Comparison of ENCODE assay signal across 17 cellular contexts in the genomic region with DNA sequence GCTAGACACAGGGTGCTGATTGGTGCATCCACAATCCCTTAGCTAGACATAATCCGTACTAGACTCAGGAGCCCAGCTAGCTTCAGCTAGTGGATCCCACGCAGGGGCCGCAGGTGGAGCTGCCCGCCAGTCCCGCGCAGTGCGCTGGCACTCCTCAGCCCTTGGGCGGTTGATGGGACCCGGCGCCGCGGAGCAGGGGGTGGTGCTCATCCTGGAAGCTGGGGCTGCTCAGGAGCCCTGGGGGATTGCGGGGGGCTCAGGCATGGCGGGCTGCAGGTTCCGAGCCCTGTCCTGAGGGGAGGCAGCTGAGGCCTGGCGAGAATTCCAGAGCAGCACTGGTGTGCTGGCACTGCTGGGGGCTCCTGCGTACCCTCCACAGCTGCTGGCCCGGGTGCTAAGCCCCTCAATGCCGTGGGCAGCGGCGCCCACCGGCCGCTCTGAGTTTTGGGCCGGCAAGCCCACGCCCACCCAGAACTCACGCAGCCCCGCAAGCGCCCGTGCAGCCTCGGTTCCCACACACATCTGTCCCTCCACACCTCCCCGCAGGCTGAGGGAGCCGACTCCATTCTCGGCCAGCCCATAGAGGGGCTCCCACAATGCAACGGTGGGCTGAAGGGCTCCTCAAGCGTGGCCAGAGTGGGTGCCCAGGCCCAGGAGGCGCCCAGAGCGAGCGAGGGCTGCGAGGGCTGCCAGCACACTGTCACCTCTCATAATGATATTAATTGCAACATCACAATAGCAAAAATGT.
DNase-seq lines count a peak whose midpoint lies in the region; ATAC-seq, FAIRE-seq and TF ChIP-seq lines count a peak whose summit lies in the region.
"Had no signal": no experiment of that assay in that cellular context is flagged by ENCODE, and none has a peak within 500 bp of the region (broad histone marks: within the 10 kb centered on the region; RNA-seq: fewer than 3 reads in every experiment).

No MANE protein-coding gene starts in this region.

- H3K36me3 ChIP-seq in kidney (ENCODE audit: control insufficient read depth in 1 of 2, insufficient read depth in 2 of 2, low read length in 2 of 2) (no peaks in the 10 kb centered on the region), upper lobe of right lung (no peaks in the 10 kb centered on the region)
- H3K36me3 ChIP-seq: BE2C had no signal

- H3K27me3 ChIP-seq in right cardiac atrium (ENCODE audit: control insufficient read depth, insufficient read depth) (no peaks in the 10 kb centered on the region), upper lobe of right lung (no peaks in the 10 kb centered on the region)
- H3K27me3 ChIP-seq: BE2C had no signal

- TF ChIP-seq CTCF in kidney (IDR thresholded peaks at IDR 0.05; ENCODE audit: borderline replicate concordance, extremely low read depth, insufficient read depth), result no peak
- TF ChIP-seq CTCF in upper lobe of right lung (IDR thresholded peaks at IDR 0.05), result no peak

- no peak overlapping the region for H3K9ac ChIP-seq in kidney (ENCODE audit: low read length in 2 of 2)

- ATAC-seq in right cardiac atrium (peak in 1 of 2 donors; percentile 19), left cardiac atrium (no peak), upper lobe of right lung (peak; percentile 27)

- H3K4me1 ChIP-seq in right cardiac atrium (ENCODE audit: control insufficient read depth, insufficient read depth, low read length), result peaks cover 3% of the 10 kb centered on the region
- no peaks in the 10 kb centered on the region for H3K4me1 ChIP-seq in kidney (ENCODE audit: control insufficient read depth in 1 of 2, insufficient read depth in 1 of 2, low read depth in 1 of 2, low read length in 2 of 2)
- H3K4me1 ChIP-seq in upper lobe of right lung, result no peaks in the 10 kb centered on the region
- H3K4me1 ChIP-seq: BE2C had no signal

- H3K27ac ChIP-seq in right cardiac atrium (ENCODE audit: low read length), result no peak overlapping the region
- H3K27ac ChIP-seq in kidney (ENCODE audit: low read depth in 2 of 2, low read length in 2 of 2), result no peak overlapping the region
- no peak overlapping the region for H3K27ac ChIP-seq in upper lobe of right lung
- no peak overlapping the region for H3K27ac ChIP-seq in substantia nigra (ENCODE audit: low read depth, low read length, poor library complexity, severe bottlenecking)

- intact Hi-C loops in right cardiac atrium (cut with DNase I) (loop anchor here in 3 of 4 donors (5.0 to 10.0 kb wide), 2 partner anchors 171 to 173 kb away; no protein-coding TSS in a partner anchor), left cardiac atrium (cut with DNase I) (no loop called here), kidney (cut with DNase I) (loop anchor here (10.0 kb wide), 1 partner anchor 171 kb away; no protein-coding TSS in a partner anchor), posterior vena cava (cut with DNase I) (no loop called here), upper lobe of right lung (cut with DNase I) (no loop called here)

- DNase-seq in right cardiac atrium (peak in 2 of 3 donors; percentile 43 to 45), left cardiac atrium (no peak), kidney (peak; percentile 66), posterior vena cava (ENCODE audit: low spot score) (peak; percentile 77), upper lobe of right lung (no peak), mesenteric fat pad (ENCODE audit: low spot score) (no peak), NOMO-1 treated with DMSO at 0.1 percent for 48 hours (lab: John Stamatoyannopoulos, UW; ENCODE audit: unreplicated experiment) (no peak), substantia nigra (lab: John Stamatoyannopoulos, UW) (no peak)
- DNase-seq: BE2C; C1 segment of cervical spinal cord; CD4-positive, CD25-positive, alpha-beta regulatory T cell; CD8-positive, alpha-beta memory T cell; COR-L47; H9 had no signal

- no peaks in the 10 kb centered on the region for H3K9me3 ChIP-seq in right cardiac atrium (ENCODE audit: control insufficient read depth, low read length)
- H3K9me3 ChIP-seq in kidney (ENCODE audit: control insufficient read depth in 1 of 2, low read length in 2 of 2), result no peaks in the 10 kb centered on the region
- no peaks in the 10 kb centered on the region for H3K9me3 ChIP-seq in upper lobe of right lung
- H3K9me3 ChIP-seq: BE2C had no signal

- WGBS in right cardiac atrium, result 93% methylated on average over 39 of the region's 39 CpGs

- H3K4me3 ChIP-seq in right cardiac atrium (ENCODE audit: low read length) (no peak overlapping the region), kidney (ENCODE audit: low read length in 2 of 2) (no peak overlapping the region), upper lobe of right lung (no peak overlapping the region)

- no peak for FAIRE-seq in kidney (lab: Jason Lieb, UNC)
- FAIRE-seq: G401.6, GM19239, H1 had no signal

Comparison
In these comparisons a context has a peak if more than half of its experiments do, and no peak if none do; other contexts are left out.
1. DNase-seq: peak in right cardiac atrium (2 of 3), kidney (single experiment) and posterior vena cava (single experiment); none in left cardiac atrium (single experiment), upper lobe of right lung (single experiment), mesenteric fat pad (single experiment), NOMO-1 treated with DMSO at 0.1 percent for 48 hours (single experiment) and substantia nigra (0 of 49).
2. intact Hi-C loops: an anchor here in right cardiac atrium (5.0 to 10.0 kb wide) and kidney (10.0 kb wide); none called in left cardiac atrium, posterior vena cava and upper lobe of right lung.